In genomic region chr15:66840615-66841014, GRCh38 we compare ENCODE assay signal across 14 cellular contexts.
DNase-seq lines count a peak whose midpoint lies in the region; ATAC-seq and TF ChIP-seq lines count a peak whose summit lies in the region.
"Had no signal": no experiment of that assay in that cellular context is flagged by ENCODE, and none has a peak within 500 bp of the region (broad histone marks: within the 10 kb centered on the region; RNA-seq: fewer than 3 reads in every experiment).

No MANE protein-coding gene starts in this region.

- no peak overlapping the region for H3K14ac ChIP-seq in mesenchymal stem cell (ENCODE audit: low read length in 2 of 2)

- peaks cover 12% of the 10 kb centered on the region for H3K79me1 ChIP-seq in mesenchymal stem cell (replicated peaks; ENCODE audit: low read length, poor library complexity, severe bottlenecking)

- H3K27ac Mint-ChIP-seq in activated naive CD4-positive, alpha-beta T cell treated with anti-CD3 and anti-CD28 coated beads, Interleukin-2, amount 50 U/mL, for 24 hours, result no peak overlapping the region
- H3K27ac Mint-ChIP-seq in activated naive CD4-positive, alpha-beta T cell treated with anti-CD3 and anti-CD28 coated beads for 36 hours, result no peak overlapping the region
- H3K27ac Mint-ChIP-seq in type B pancreatic cell, result peak overlapping the region; percentile 96
- H3K27ac Mint-ChIP-seq: activated T-helper 17 cell treated with anti-CD3 and anti-CD28 coated beads, Interleukin-2, amount 50 U/mL, for 72 hours had no signal

- H4K8ac ChIP-seq in mesenchymal stem cell (ENCODE audit: low read length), result peak overlapping the region; percentile 45

- H3K27me3 ChIP-seq in adipocyte (replicated peaks; ENCODE audit: control insufficient read depth, insufficient read depth, low read length) (no peaks in the 10 kb centered on the region), mesenchymal stem cell (ENCODE audit: control insufficient read depth in 1 of 2, insufficient read depth in 1 of 2, low read length in 2 of 2) (no peaks in the 10 kb centered on the region)

- no peak overlapping the region for H3K4me2 ChIP-seq in mesenchymal stem cell (ENCODE audit: low read length, poor library complexity, severe bottlenecking)

- no peak for DNase-seq in activated naive CD4-positive, alpha-beta T cell treated with anti-CD3 and anti-CD28 coated beads for 36 hours
- DNase-seq in adipocyte (ENCODE audit: low read depth), result peak; percentile 51
- DNase-seq in mesenchymal stem cell, result peak; percentile 46
- DNase-seq in type B pancreatic cell (ENCODE audit: extremely low spot score, unreplicated experiment), result no peak
- DNase-seq in NCI-H2107 treated with DMSO at 0.1 percent for 48 hours (lab: John Stamatoyannopoulos, UW; ENCODE audit: unreplicated experiment), result no peak
- DNase-seq in stimulated activated CD4-positive, alpha-beta T cell treated with anti-CD3 and anti-CD28 coated beads, Interleukin-4, amount 100 ng/mL, for 1 hour, result no peak
- DNase-seq: effector CD8-positive, alpha-beta T cell; NCI-H1417; NCI-H446; RPMI8226; stimulated activated CD4-positive, alpha-beta T cell treated with anti-CD3 and anti-CD28 coated beads, Interleukin-2, amount 100 ng/mL, for 48 hours had no signal

- no peak overlapping the region for H3K27ac ChIP-seq in mesenchymal stem cell (ENCODE audit: low read length, poor library complexity, severe bottlenecking)

- CTCF ChIA-PET in activated naive CD4-positive, alpha-beta T cell treated with anti-CD3 and anti-CD28 coated beads for 36 hours (lab: Charles Lee), result no interaction called here

- peaks cover 47% of the 10 kb centered on the region for H3K4me1 ChIP-seq in adipocyte (ENCODE audit: control insufficient read depth, insufficient read depth, low read length)
- peaks cover 27% of the 10 kb centered on the region for H3K4me1 ChIP-seq in mesenchymal stem cell (ENCODE audit: control insufficient read depth, insufficient read depth, low read depth, low read length)

- intact Hi-C loops in activated naive CD4-positive, alpha-beta T cell treated with anti-CD3 and anti-CD28 coated beads for 36 hours (cut with micrococcal nuclease), result no loop called here

- H3K4me3 ChIP-seq in adipocyte (ENCODE audit: low read length) (peak overlapping the region; percentile 71), mesenchymal stem cell (ENCODE audit: insufficient read depth in 1 of 2, low read depth in 1 of 2, low read length in 2 of 2) (peak overlapping the region in 1 of 2 experiments; percentile 76)

- H3K27me3 Mint-ChIP-seq in activated naive CD4-positive, alpha-beta T cell treated with anti-CD3 and anti-CD28 coated beads, Interleukin-2, amount 50 U/mL, for 24 hours, result peaks cover 27% of the 10 kb centered on the region
- peaks cover 31% of the 10 kb centered on the region for H3K27me3 Mint-ChIP-seq in activated naive CD4-positive, alpha-beta T cell treated with anti-CD3 and anti-CD28 coated beads for 36 hours (ENCODE audit: low read depth)
- peaks cover 3% of the 10 kb centered on the region for H3K27me3 Mint-ChIP-seq in type B pancreatic cell

- no peak overlapping the region for H2BK15ac ChIP-seq in mesenchymal stem cell (ENCODE audit: low read depth, poor library complexity, severe bottlenecking)

- no peaks in the 10 kb centered on the region for H3K9me3 Mint-ChIP-seq in activated naive CD4-positive, alpha-beta T cell treated with anti-CD3 and anti-CD28 coated beads, Interleukin-2, amount 50 U/mL, for 24 hours
- H3K9me3 Mint-ChIP-seq in activated naive CD4-positive, alpha-beta T cell treated with anti-CD3 and anti-CD28 coated beads for 36 hours, result no peaks in the 10 kb centered on the region
- H3K9me3 Mint-ChIP-seq in type B pancreatic cell, result no peaks in the 10 kb centered on the region
- H3K9me3 Mint-ChIP-seq: activated T-helper 17 cell treated with anti-CD3 and anti-CD28 coated beads, Interleukin-2, amount 50 U/mL, for 72 hours had no signal

- H3K9ac ChIP-seq in adipocyte (ENCODE audit: low read length) (peak overlapping the region; percentile 90), mesenchymal stem cell (ENCODE audit: low read length) (peak overlapping the region; percentile 90)

- H3K18ac ChIP-seq in mesenchymal stem cell (ENCODE audit: low read depth in 1 of 2, low read length in 2 of 2), result peak overlapping the region in 1 of 2 experiments; percentile 70

- 94% methylated on average over 2 of the region's 2 CpGs for WGBS in mesenchymal stem cell

- peaks cover 5% of the 10 kb centered on the region for H3K4me1 Mint-ChIP-seq in activated naive CD4-positive, alpha-beta T cell treated with anti-CD3 and anti-CD28 coated beads, Interleukin-2, amount 50 U/mL, for 24 hours
- H3K4me1 Mint-ChIP-seq in activated naive CD4-positive, alpha-beta T cell treated with anti-CD3 and anti-CD28 coated beads for 36 hours (ENCODE audit: low read depth), result peaks cover 7% of the 10 kb centered on the region
- H3K4me1 Mint-ChIP-seq in type B pancreatic cell (ENCODE audit: unreplicated experiment), result peaks cover 41% of the 10 kb centered on the region
- H3K4me1 Mint-ChIP-seq: activated T-helper 17 cell treated with anti-CD3 and anti-CD28 coated beads, Interleukin-2, amount 50 U/mL, for 72 hours had no signal

- no peak overlapping the region for H2AFZ ChIP-seq in mesenchymal stem cell (ENCODE audit: low read depth, low read length)

- peak overlapping the region; percentile 64 for H4K91ac ChIP-seq in mesenchymal stem cell (ENCODE audit: low read length)

- H3K36me3 Mint-ChIP-seq in activated naive CD4-positive, alpha-beta T cell treated with anti-CD3 and anti-CD28 coated beads, Interleukin-2, amount 50 U/mL, for 24 hours, result no peaks in the 10 kb centered on the region
- no peaks in the 10 kb centered on the region for H3K36me3 Mint-ChIP-seq in activated naive CD4-positive, alpha-beta T cell treated with anti-CD3 and anti-CD28 coated beads for 36 hours (ENCODE audit: low read depth)
- H3K36me3 Mint-ChIP-seq in type B pancreatic cell, result no peaks in the 10 kb centered on the region

- H3K9me3 ChIP-seq in adipocyte (ENCODE audit: control insufficient read depth, low read length) (peaks cover 3% of the 10 kb centered on the region), mesenchymal stem cell (ENCODE audit: control insufficient read depth, low read length) (peaks cover 6% of the 10 kb centered on the region)

- ATAC-seq in GM19023 (IDR thresholded peaks at IDR 0.05; ENCODE audit: unreplicated experiment), result no peak
- ATAC-seq: activated T-helper 17 cell treated with anti-CD3 and anti-CD28 coated beads, Interleukin-2, amount 50 U/mL, for 72 hours had no signal

- H3K23ac ChIP-seq in mesenchymal stem cell (ENCODE audit: low read length in 2 of 2), result no peak overlapping the region

- no peak overlapping the region for H3K4ac ChIP-seq in mesenchymal stem cell (ENCODE audit: low read depth in 1 of 2, low read length in 2 of 2)

- H3K4me3 Mint-ChIP-seq in activated naive CD4-positive, alpha-beta T cell treated with anti-CD3 and anti-CD28 coated beads, Interleukin-2, amount 50 U/mL, for 24 hours, result peak overlapping the region; percentile 7
- no peak overlapping the region for H3K4me3 Mint-ChIP-seq in activated naive CD4-positive, alpha-beta T cell treated with anti-CD3 and anti-CD28 coated beads for 36 hours
- H3K4me3 Mint-ChIP-seq in type B pancreatic cell, result peak overlapping the region; percentile 13
- H3K4me3 Mint-ChIP-seq: activated T-helper 17 cell treated with anti-CD3 and anti-CD28 coated beads, Interleukin-2, amount 50 U/mL, for 72 hours had no signal

- H2AK5ac ChIP-seq in mesenchymal stem cell (ENCODE audit: low read length, severe bottlenecking), result peak overlapping the region; percentile 87

- peak overlapping the region; percentile 46 for H2BK5ac ChIP-seq in mesenchymal stem cell (ENCODE audit: low read depth, low read length, poor library complexity, severe bottlenecking)

- H3K36me3 ChIP-seq in adipocyte (ENCODE audit: control insufficient read depth, insufficient read depth, low read length, severe bottlenecking) (no peaks in the 10 kb centered on the region), mesenchymal stem cell (ENCODE audit: control insufficient read depth in 1 of 2, insufficient read depth in 2 of 2, low read depth in 1 of 2, low read length in 2 of 2) (peaks cover 3 to 14% of the 10 kb centered on the region in 2 experiments)

- peak overlapping the region; percentile 59 to 81 for H2BK12ac ChIP-seq in mesenchymal stem cell (ENCODE audit: low read length in 2 of 2)

- no peak for TF ChIP-seq CTCF in type B pancreatic cell (conservative IDR thresholded peaks at IDR 0.05)

- H2BK120ac ChIP-seq in mesenchymal stem cell (ENCODE audit: low read depth, low read length), result peak overlapping the region; percentile 54

Comparison
In these comparisons a context has a peak if more than half of its experiments do, and no peak if none do; other contexts are left out.
1. DNase-seq: peak in adipocyte (single experiment) and mesenchymal stem cell (single experiment); none in activated naive CD4-positive, alpha-beta T cell treated with anti-CD3 and anti-CD28 coated beads for 36 hours (single experiment), type B pancreatic cell (single experiment), NCI-H2107 treated with DMSO at 0.1 percent for 48 hours (single experiment) and stimulated activated CD4-positive, alpha-beta T cell treated with anti-CD3 and anti-CD28 coated beads, Interleukin-4, amount 100 ng/mL, for 1 hour (single experiment).